ENCODE assay signal across 25 cellular contexts in the genomic region with DNA sequence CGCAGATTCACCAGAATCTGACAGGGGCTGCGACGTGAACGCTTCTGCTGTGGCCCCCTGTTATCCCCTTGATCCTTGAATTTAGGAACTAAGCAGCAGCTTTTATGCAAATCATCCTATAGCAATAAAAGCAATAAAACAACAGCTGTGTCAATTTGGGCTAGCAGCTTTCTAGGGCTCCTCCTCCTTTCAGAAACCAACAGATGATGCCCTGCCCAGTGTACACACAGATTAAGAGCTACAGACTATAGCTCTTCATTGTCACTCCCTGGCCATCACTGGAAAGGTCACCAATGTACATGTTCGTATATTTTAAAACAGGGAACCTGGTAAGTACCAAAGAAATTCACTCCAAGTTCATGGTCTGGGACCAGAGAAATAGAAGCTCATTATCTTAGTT.
DNase-seq lines count a peak whose midpoint lies in the region; ATAC-seq, FAIRE-seq and TF ChIP-seq lines count a peak whose summit lies in the region.
"Had no signal": no experiment of that assay in that cellular context is flagged by ENCODE, and none has a peak within 500 bp of the region (broad histone marks: within the 10 kb centered on the region; RNA-seq: fewer than 3 reads in every experiment).

No MANE protein-coding gene starts in this region.

- DNase-seq in NCI-H2196 (lab: John Stamatoyannopoulos, UW; ENCODE audit: unreplicated experiment) (peak; percentile 1), NCI-H2196 treated with DMSO at 0.1 percent for 48 hours (lab: John Stamatoyannopoulos, UW; ENCODE audit: unreplicated experiment) (no peak), NCI-H1930 (lab: John Stamatoyannopoulos, UW) (peak; percentile 46), NCI-H82 treated with DMSO at 0.1 percent for 48 hours (lab: John Stamatoyannopoulos, UW; ENCODE audit: unreplicated experiment) (peak; percentile 62), small intestine (peak; percentile 49), NCI-H2107 (lab: John Stamatoyannopoulos, UW) (no peak), progenitor cell of endocrine pancreas (ENCODE audit: low spot score, unreplicated experiment) (no peak)
- no peak for DNase-seq in naive thymus-derived CD8-positive, alpha-beta T cell
- DNase-seq: activated naive CD4-positive, alpha-beta T cell treated with anti-CD3 and anti-CD28 coated beads for 36 hours; activated T-cell treated with anti-CD3 and anti-CD28 coated beads, Interleukin-2, amount 50 U/mL, for 24 hours; caudate nucleus; DMS79; dorsolateral prefrontal cortex; foreskin melanocyte; naive B cell; NCI-H1436; stimulated activated CD8-positive, alpha-beta memory T cell treated with anti-CD3 and anti-CD28 coated beads, Interleukin-4, amount 100 ng/mL, for 48 hours had no signal

- H3K27me3 ChIP-seq in small intestine (ENCODE audit: control insufficient read depth in 2 of 2, insufficient read depth in 2 of 2, low read length in 2 of 2) = no peaks in the 10 kb centered on the region
- H3K27me3 ChIP-seq: BLaER1, dorsolateral prefrontal cortex, right atrium auricular region had no signal

- H3K36me3 ChIP-seq in small intestine (ENCODE audit: control insufficient read depth in 2 of 2, insufficient read depth in 2 of 2, low read length in 2 of 2) = no peaks in the 10 kb centered on the region
- H3K36me3 ChIP-seq: BLaER1, right atrium auricular region had no signal

- no peaks in the 10 kb centered on the region for H3K4me1 Mint-ChIP-seq in naive thymus-derived CD8-positive, alpha-beta T cell
- H3K4me1 Mint-ChIP-seq in progenitor cell of endocrine pancreas (ENCODE audit: low read depth) = peaks cover 5% of the 10 kb centered on the region

- peaks cover 0 to 6% (median 3%) of the 10 kb centered on the region in 3 donors for H3K36me3 Mint-ChIP-seq in naive thymus-derived CD8-positive, alpha-beta T cell
- H3K36me3 Mint-ChIP-seq in progenitor cell of endocrine pancreas (ENCODE audit: insufficient read depth) = no peaks in the 10 kb centered on the region
- H3K36me3 Mint-ChIP-seq: naive B cell had no signal

- H3K27me3 Mint-ChIP-seq in naive thymus-derived CD8-positive, alpha-beta T cell = no peaks in the 10 kb centered on the region
- no peaks in the 10 kb centered on the region for H3K27me3 Mint-ChIP-seq in progenitor cell of endocrine pancreas
- H3K27me3 Mint-ChIP-seq: activated T-cell treated with anti-CD3 and anti-CD28 coated beads, Interleukin-2, amount 50 U/mL, for 24 hours; naive B cell had no signal

- H3K27ac ChIP-seq in small intestine (ENCODE audit: low read depth in 1 of 2, low read length in 1 of 2) = no peak overlapping the region
- H3K27ac ChIP-seq: BLaER1, epithelial cell of prostate, right atrium auricular region, RWPE1 had no signal

- TF ChIP-seq CTCF in progenitor cell of endocrine pancreas (IDR thresholded peaks at IDR 0.05; ENCODE audit: unreplicated experiment) = no peak

- no peak overlapping the region for H3K4me3 Mint-ChIP-seq in naive thymus-derived CD8-positive, alpha-beta T cell
- H3K4me3 Mint-ChIP-seq in progenitor cell of endocrine pancreas (ENCODE audit: low read depth) = no peak overlapping the region
- H3K4me3 Mint-ChIP-seq: activated naive CD4-positive, alpha-beta T cell treated with anti-CD3 and anti-CD28 coated beads for 36 hours; activated T-cell treated with anti-CD3 and anti-CD28 coated beads, Interleukin-2, amount 50 U/mL, for 24 hours; naive B cell had no signal

- H3K9me3 ChIP-seq in small intestine (ENCODE audit: control insufficient read depth, low read depth) = no peaks in the 10 kb centered on the region
- H3K9me3 ChIP-seq: BLaER1, right atrium auricular region had no signal

- no peak overlapping the region for H3K27ac Mint-ChIP-seq in naive thymus-derived CD8-positive, alpha-beta T cell
- no peak overlapping the region for H3K27ac Mint-ChIP-seq in progenitor cell of endocrine pancreas
- H3K27ac Mint-ChIP-seq: activated naive CD4-positive, alpha-beta T cell treated with anti-CD3 and anti-CD28 coated beads for 36 hours; activated T-cell treated with anti-CD3 and anti-CD28 coated beads, Interleukin-2, amount 50 U/mL, for 24 hours had no signal

- H3K9me3 Mint-ChIP-seq in naive thymus-derived CD8-positive, alpha-beta T cell = no peaks in the 10 kb centered on the region
- no peaks in the 10 kb centered on the region for H3K9me3 Mint-ChIP-seq in progenitor cell of endocrine pancreas (ENCODE audit: low read depth)
- H3K9me3 Mint-ChIP-seq: activated naive CD4-positive, alpha-beta T cell treated with anti-CD3 and anti-CD28 coated beads for 36 hours; activated T-cell treated with anti-CD3 and anti-CD28 coated beads, Interleukin-2, amount 50 U/mL, for 24 hours; naive B cell had no signal

- FAIRE-seq in small intestine (lab: Jason Lieb, UNC) = no peak
- FAIRE-seq: GM12878, keratinocyte, urothelium cell line had no signal

- no peak overlapping the region for H3K4me3 ChIP-seq in small intestine (ENCODE audit: low read depth in 1 of 2, low read length in 2 of 2)
- H3K4me3 ChIP-seq: BLaER1, dorsolateral prefrontal cortex, GM12878, right atrium auricular region had no signal

- H3K4me1 ChIP-seq in small intestine (ENCODE audit: control insufficient read depth in 2 of 2, insufficient read depth in 1 of 2, low read depth in 1 of 2, low read length in 1 of 2) = no peaks in the 10 kb centered on the region
- H3K4me1 ChIP-seq: BLaER1 had no signal

- WGBS in small intestine, 3 donors = 67 to 82% (median 69%) methylated on average over 5 of the region's 5 CpGs

- POLR2A ChIA-PET in naive thymus-derived CD8-positive, alpha-beta T cell (lab: Charles Lee) = interaction anchor here (0.7 kb wide), 1 partner anchor 150 kb away, joined by 3 read pairs; no protein-coding TSS in a partner anchor

- no peak for ATAC-seq in naive thymus-derived CD8-positive, alpha-beta T cell
- ATAC-seq: activated CD4-positive, CD25-positive, alpha-beta regulatory T cell treated with anti-CD3 and anti-CD28 coated beads, Interleukin-2, amount 50 U/mL, for 24 hours; GM12878 had no signal

Comparison
In these comparisons a context has a peak if more than half of its experiments do, and no peak if none do; other contexts are left out.
1. DNase-seq: peak in NCI-H2196 (single experiment), NCI-H1930 (2 of 2), NCI-H82 treated with DMSO at 0.1 percent for 48 hours (single experiment) and small intestine (single experiment); none in NCI-H2196 treated with DMSO at 0.1 percent for 48 hours (single experiment), naive thymus-derived CD8-positive, alpha-beta T cell (0 of 10), NCI-H2107 (single experiment) and progenitor cell of endocrine pancreas (single experiment).